In genomic region chr7:155380986-155381851, GRCh38 we compare ENCODE assay signal across 1 cellular context.
TF ChIP-seq lines count a peak whose summit lies in the region.

No MANE protein-coding gene starts in this region.

TF ChIP-seq in SK-N-SH, 30 proteins besides CTCF, POLR2A, EP300 and RAD21 (continued from another document):
- TF ChIP-seq PBX3 (IDR thresholded peaks at IDR 0.05), result no peak
